In the genomic region with DNA sequence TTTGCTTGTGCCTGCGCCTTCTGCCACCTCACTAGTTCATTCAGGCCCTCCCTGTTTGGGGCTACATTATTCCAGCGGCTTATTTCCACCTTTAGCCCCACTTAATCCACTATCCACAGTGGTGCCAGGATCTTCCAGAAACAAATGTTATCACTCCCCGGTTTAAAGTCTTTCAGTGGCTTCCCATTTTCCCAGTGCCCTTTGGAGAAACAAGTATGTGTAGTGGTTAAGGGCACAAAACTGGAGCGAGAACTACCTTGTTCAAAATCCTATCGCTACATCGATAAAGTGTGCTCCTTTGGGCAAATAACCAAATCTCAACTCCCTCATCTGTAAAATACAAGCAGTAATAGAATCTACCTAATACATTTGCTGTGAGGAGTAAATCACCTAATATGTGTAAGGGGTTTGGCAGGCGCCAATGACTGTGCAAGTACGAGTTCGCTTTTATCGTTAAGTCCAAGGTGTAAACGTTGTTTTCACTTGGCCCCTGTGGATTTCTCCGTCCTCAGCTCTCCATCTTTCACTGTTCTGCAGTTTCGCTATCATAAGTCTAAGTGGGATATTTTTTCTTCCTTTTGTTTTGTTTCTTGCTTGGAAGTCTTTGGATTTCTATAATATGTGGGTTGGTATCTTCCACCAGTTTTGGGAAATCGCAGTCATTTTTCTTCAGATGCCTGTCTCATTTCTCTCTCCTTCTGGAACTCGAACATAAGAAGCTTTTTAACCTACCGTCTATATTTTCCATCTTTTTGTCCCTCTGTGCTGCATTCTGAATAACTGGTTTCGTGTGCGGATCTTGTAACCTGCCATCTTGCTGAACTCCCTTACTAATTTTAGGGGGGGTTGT, we compare ENCODE assay signal across 8 cellular contexts. TPM values are rescaled to one million over a fixed set of nuclear protein-coding genes. Genes with fewer than 3 reads are reported as not detected.
DNase-seq lines count a peak whose midpoint lies in the region; ATAC-seq and TF ChIP-seq lines count a peak whose summit lies in the region.

No MANE protein-coding gene starts in this region.

- no peak for TF ChIP-seq POLR2A in body of pancreas (IDR thresholded peaks at IDR 0.05)

- H3K4me3 ChIP-seq in right atrium auricular region, result peak overlapping the region; percentile 94 to 98
- peak overlapping the region; percentile 98 to 99 for H3K4me3 ChIP-seq in body of pancreas
- H3K4me3 ChIP-seq in mesodermal cell (ENCODE audit: extremely low read depth, insufficient read depth, low read length, poor library complexity, severe bottlenecking), result peak overlapping the region; percentile 84

- no peaks in the 10 kb centered on the region for H3K27me3 ChIP-seq in right atrium auricular region
- H3K27me3 ChIP-seq in body of pancreas, result no peaks in the 10 kb centered on the region

- H3K9me3 ChIP-seq in right atrium auricular region (no peaks in the 10 kb centered on the region), body of pancreas (no peaks in the 10 kb centered on the region), mesodermal cell (ENCODE audit: control insufficient read depth, low read length) (no peaks in the 10 kb centered on the region)

- no peak for ATAC-seq in Right ventricle myocardium inferior
- no peak for ATAC-seq in body of pancreas
- no peak for ATAC-seq in GM21423 (IDR thresholded peaks at IDR 0.05; ENCODE audit: unreplicated experiment)

- DNase-seq in right atrium auricular region (ENCODE audit: low spot score), result peak; percentile 26
- DNase-seq in Right ventricle myocardium inferior (ENCODE audit: missing footprints), result no peak
- DNase-seq in body of pancreas, result no peak
- no peak for DNase-seq in NCI-H524 (lab: John Stamatoyannopoulos, UW)
- DNase-seq in C1 segment of cervical spinal cord (lab: John Stamatoyannopoulos, UW), result no peak
- DNase-seq in AG08396 (ENCODE audit: low spot score), result no peak

- H3K27ac ChIP-seq in right atrium auricular region (peak overlapping the region; percentile 93 to 98), body of pancreas (peak overlapping the region; percentile 72 to 99 (median 95)), mesodermal cell (ENCODE audit: low read depth, low read length, severe bottlenecking) (peak overlapping the region; percentile 79)

- intact Hi-C loops in Right ventricle myocardium inferior (cut with DNase I), result no loop called here
- intact Hi-C loops in body of pancreas (cut with DNase I), result no loop called here

- H3K36me3 ChIP-seq in right atrium auricular region (no peaks in the 10 kb centered on the region), body of pancreas (replicated peaks in 1 of 2; ENCODE audit: insufficient read depth in 1 of 2, low read depth in 2 of 2) (peaks cover 0 to 1% of the 10 kb centered on the region in 2 donors), mesodermal cell (ENCODE audit: control insufficient read depth, insufficient read depth, low read length) (peaks cover 28% of the 10 kb centered on the region)

- 64 to 74% methylated on average over 18 of the region's 18 CpGs for WGBS in body of pancreas, 2 donors
- 64 to 80% methylated on average over 5 to 11 of the region's 18 CpGs for WGBS in mesodermal cell (ENCODE audit: insufficient coverage in 2 of 2), 2 experiments

- no peak for TF ChIP-seq CTCF in right atrium auricular region (IDR thresholded peaks at IDR 0.05)
- TF ChIP-seq CTCF in body of pancreas (IDR thresholded peaks at IDR 0.05), result no peak

- peaks cover 0 to 16% of the 10 kb centered on the region in 2 donors for H3K4me1 ChIP-seq in right atrium auricular region
- peaks cover 21% of the 10 kb centered on the region for H3K4me1 ChIP-seq in body of pancreas
- peaks cover 5% of the 10 kb centered on the region for H3K4me1 ChIP-seq in mesodermal cell (ENCODE audit: control insufficient read depth, insufficient read depth, low read length, poor library complexity, severe bottlenecking)

RNA-seq across cellular contexts. Expression of gene MEAF6, which starts 0.8 kb away (rescaled TPM):
- total RNA-seq in right atrium auricular region, result 10 to 100 TPM; 50.4 to 61.0 TPM
- 35.9 TPM for total RNA-seq in Right ventricle myocardium inferior
- total RNA-seq in body of pancreas, result 10 to 100 TPM; 36.3 to 43.5 TPM
- 57.2 TPM for polyA plus RNA-seq in mesodermal cell (2013, experiment 1 of 2)
- 58.4 TPM for polyA plus RNA-seq in mesodermal cell (2013, experiment 2 of 2)

RNA-seq across cellular contexts. Expression of gene SNIP1, which starts 38.7 kb away (rescaled TPM):
- total RNA-seq in right atrium auricular region, result 10 to 100 TPM in 1 of 2 donors, 1 to 10 TPM in 1; 4.4 to 12.0 TPM
- total RNA-seq in Right ventricle myocardium inferior, result 11.8 TPM
- 10 to 100 TPM in 1 of 2 donors, 1 to 10 TPM in 1; 7.0 to 33.9 TPM for total RNA-seq in body of pancreas
- polyA plus RNA-seq in mesodermal cell (2013, experiment 1 of 2), result 8.7 TPM
- polyA plus RNA-seq in mesodermal cell (2013, experiment 2 of 2), result 7.6 TPM

RNA-seq across cellular contexts. Expression of gene ZC3H12A, which starts 41.0 kb away (rescaled TPM):
- 10 to 100 TPM in 1 of 2 donors, 1 to 10 TPM in 1; 9.4 to 13.5 TPM for total RNA-seq in right atrium auricular region
- total RNA-seq in Right ventricle myocardium inferior, result 4.3 TPM
- 10 to 100 TPM; 12.2 to 31.6 TPM for total RNA-seq in body of pancreas
- polyA plus RNA-seq in mesodermal cell (2013, experiment 1 of 2), result 7.3 TPM
- polyA plus RNA-seq in mesodermal cell (2013, experiment 2 of 2), result 5.1 TPM

RNA-seq across cellular contexts. Expression of gene DNALI1, which starts 41.3 kb away (rescaled TPM):
- total RNA-seq in right atrium auricular region (1 to 10 TPM; 3.9 to 6.1 TPM), Right ventricle myocardium inferior (6.1 TPM), body of pancreas (10 to 100 TPM; 16.5 to 19.5 TPM)
- 6.0 TPM for polyA plus RNA-seq in mesodermal cell (2013, experiment 1 of 2)
- 5.3 TPM for polyA plus RNA-seq in mesodermal cell (2013, experiment 2 of 2)
